ENCODE assay signal across 8 cellular contexts in genomic region chr12:112900298-112901145, GRCh38. TPM values are rescaled to one million over a fixed set of nuclear protein-coding genes. Genes with fewer than 3 reads are reported as not detected.
DNase-seq lines count a peak whose midpoint lies in the region; ATAC-seq, FAIRE-seq and TF ChIP-seq lines count a peak whose summit lies in the region.

No MANE protein-coding gene starts in this region.

- H3K36me3 ChIP-seq in heart right ventricle, result no peaks in the 10 kb centered on the region

- H3K4me1 ChIP-seq in heart right ventricle, result peaks cover 0 to 25% (median 2%) of the 10 kb centered on the region in 9 donors

- peaks cover 23% of the 10 kb centered on the region for H3K4me1 Mint-ChIP-seq in T-helper 17 cell
- H3K4me1 Mint-ChIP-seq in mesothelial cell of epicardium, result peaks cover 7% of the 10 kb centered on the region

- no peak for FAIRE-seq in urothelium cell line (lab: Jason Lieb, UNC)

- intact Hi-C loops in heart right ventricle (cut with DNase I), result loop anchor here in 4 of 10 donors (2.0 to 10.0 kb wide), 3 partner anchors 74 to 132 kb away; partner anchors contain the start of gene OAS2 (in 1 of the 4)
- intact Hi-C loops in Right ventricle myocardium superior (cut with DNase I), result no loop called here

- H3K4me3 ChIP-seq in heart right ventricle, result no peak overlapping the region
- no peak overlapping the region for H3K4me3 ChIP-seq in NB4 (ENCODE audit: low read depth, low read length)
- H3K4me3 ChIP-seq in choroid plexus epithelial cell (ENCODE audit: low read depth, low read length), result no peak overlapping the region

- 86 to 89% methylated on average over 11 of the region's 11 CpGs for WGBS in heart right ventricle, 2 donors

- H3K27me3 ChIP-seq in heart right ventricle, result peaks cover 0 to 23% (median 14%) of the 10 kb centered on the region in 7 donors

- H3K4me3 Mint-ChIP-seq in T-helper 17 cell (no peak overlapping the region), mesothelial cell of epicardium (no peak overlapping the region)

- H3K27me3 Mint-ChIP-seq in T-helper 17 cell (peaks cover 33% of the 10 kb centered on the region), mesothelial cell of epicardium (ENCODE audit: low read depth) (peaks cover 34% of the 10 kb centered on the region)

- TF ChIP-seq CTCF in heart right ventricle (IDR thresholded peaks at IDR 0.05) (peak; percentile 25 to 76 (median 63)), NB4 (IDR thresholded peaks at IDR 0.05; ENCODE audit: low read depth, low read length) (peak; percentile 87), choroid plexus epithelial cell (conservative IDR thresholded peaks at IDR 0.05; ENCODE audit: low read depth, low read length) (peak; percentile 83), mesothelial cell of epicardium (IDR thresholded peaks at IDR 0.05; ENCODE audit: unreplicated experiment) (peak; percentile 58)

- no peak for TF ChIP-seq POLR2A in NB4 (IDR thresholded peaks at IDR 0.05; ENCODE audit: extremely low read depth, insufficient read length)

- no peaks in the 10 kb centered on the region for H3K9me3 ChIP-seq in heart right ventricle
- H3K9me3 ChIP-seq in T-helper 17 cell (ENCODE audit: control insufficient read depth, low read length, poor library complexity, severe bottlenecking), result no peaks in the 10 kb centered on the region

- peaks cover 8% of the 10 kb centered on the region for H3K9me3 Mint-ChIP-seq in mesothelial cell of epicardium

- DNase-seq in heart right ventricle, result no peak
- DNase-seq in Right ventricle myocardium superior, result no peak
- peak; percentile 69 for DNase-seq in NB4 (ENCODE audit: low read depth)
- DNase-seq in T-helper 17 cell, result no peak
- peak; percentile 69 for DNase-seq in choroid plexus epithelial cell (ENCODE audit: low read depth)
- no peak for DNase-seq in mesothelial cell of epicardium (ENCODE audit: low spot score in 2 of 2, unreplicated experiment in 2 of 2)
- DNase-seq in urothelium cell line (ENCODE audit: low spot score), result peak; percentile 33

- ATAC-seq in heart right ventricle, result peak in 2 of 8 donors; percentile 38 to 43
- no peak for ATAC-seq in Right ventricle myocardium superior (ENCODE audit: poor library complexity)
- ATAC-seq in T-helper 17 cell, result peak; percentile 69
- no peak for ATAC-seq in GM18858 (IDR thresholded peaks at IDR 0.05; ENCODE audit: unreplicated experiment)

- H3K36me3 Mint-ChIP-seq in T-helper 17 cell (ENCODE audit: low read depth), result peaks cover 4% of the 10 kb centered on the region
- no peaks in the 10 kb centered on the region for H3K36me3 Mint-ChIP-seq in mesothelial cell of epicardium

- H3K27ac Mint-ChIP-seq in T-helper 17 cell, result no peak overlapping the region
- no peak overlapping the region for H3K27ac Mint-ChIP-seq in mesothelial cell of epicardium

- H3K27ac ChIP-seq in heart right ventricle, result no peak overlapping the region

RNA-seq across cellular contexts. Expression of gene OAS1, which starts 6.2 kb away (rescaled TPM):
- total RNA-seq in heart right ventricle (10 to 100 TPM in 4 of 10 donors, 1 to 10 TPM in 6; 4.1 to 20.3 (median 7.2) TPM), Right ventricle myocardium superior (4.6 TPM), T-helper 17 cell (10 to 100 TPM; 16.0 to 16.2 TPM), mesothelial cell of epicardium (5.4 to 8.9 TPM (median 6.2 TPM) in 3 replicates)
- 1 to 10 TPM; 5.4 to 6.5 TPM for polyA plus RNA-seq in heart right ventricle

RNA-seq across cellular contexts. Expression of gene OAS3, which starts 37.8 kb away (rescaled TPM):
- total RNA-seq in heart right ventricle (10 to 100 TPM in 5 of 10 donors, 1 to 10 TPM in 5; 5.9 to 28.0 (median 10.5) TPM), Right ventricle myocardium superior (5.1 TPM), T-helper 17 cell (10 to 100 TPM; 26.6 to 28.6 TPM), mesothelial cell of epicardium (6.0 to 7.7 TPM (median 6.5 TPM) in 3 replicates)
- polyA plus RNA-seq in heart right ventricle, result 1 to 10 TPM; 3.0 to 5.2 TPM

Comparison
In these comparisons a context has a peak if more than half of its experiments do, and no peak if none do; other contexts are left out.
1. DNase-seq: peak in NB4 (single experiment), choroid plexus epithelial cell (single experiment) and urothelium cell line (single experiment); none in heart right ventricle (0 of 2), Right ventricle myocardium superior (single experiment), T-helper 17 cell (0 of 3) and mesothelial cell of epicardium (0 of 2).
2. Peak in every context shown above with its lines, with median percentiles within 50 percentile points of each other: CTCF ChIP-seq.